Comparison of ENCODE assay signal across 23 cellular contexts in the genomic region with DNA sequence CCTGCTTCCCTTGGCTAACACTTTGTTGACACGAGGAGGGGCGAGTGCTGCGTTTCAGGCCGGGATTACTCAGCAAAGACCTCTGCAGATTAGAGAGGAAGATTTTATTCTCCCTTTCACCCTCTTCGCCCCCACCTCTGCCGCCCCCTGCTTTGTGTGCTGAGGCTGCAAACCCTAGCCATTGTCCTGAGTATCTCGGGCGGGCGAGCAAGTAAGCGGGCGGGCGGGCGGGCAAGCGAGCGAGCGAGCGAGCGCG. TPM values are rescaled to one million over a fixed set of nuclear protein-coding genes. Genes with fewer than 3 reads are reported as not detected.
DNase-seq lines count a peak whose midpoint lies in the region; ATAC-seq and TF ChIP-seq lines count a peak whose summit lies in the region.
"Had no signal": no experiment of that assay in that cellular context is flagged by ENCODE, and none has a peak within 500 bp of the region (broad histone marks: within the 10 kb centered on the region; RNA-seq: fewer than 3 reads in every experiment).

No MANE protein-coding gene starts in this region.

- H3K9ac ChIP-seq in iPS-20b (ENCODE audit: low read depth, low read length) = no peak overlapping the region

- intact Hi-C loops in ascending aorta (cut with DNase I) = no loop called here

- H3K9me3 Mint-ChIP-seq in HFFc6 = no peaks in the 10 kb centered on the region
- H3K9me3 Mint-ChIP-seq: activated CD8-positive, alpha-beta T cell treated with anti-CD3 and anti-CD28 coated beads for 36 hours; activated T-helper 1 cell treated with anti-CD3 and anti-CD28 coated beads, Interleukin-12 subunit alpha, Interleukin-12 subunit beta, Interleukin-2, Interleukin-4 antibody, amounts not matched to agents 30 ng/mL and 10 ng/mL and 1 ng/mL, durations not matched to agents 14 hours and 24 hours and 36 hours had no signal

- H3K27me3 ChIP-seq in ascending aorta (no peaks in the 10 kb centered on the region), iPS-20b (ENCODE audit: insufficient read depth, low read length) (peaks cover 100% of the 10 kb centered on the region)

- DNase-seq in HFFc6 (no peak), ascending aorta (ENCODE audit: low spot score in 2 of 2) (no peak), retinal pigment epithelial cell (ENCODE audit: low read depth) (no peak), cortex of kidney (lab: John Stamatoyannopoulos, UW) (no peak), SK-N-DZ (ENCODE audit: low spot score) (no peak)
- DNase-seq: activated CD8-positive, alpha-beta T cell treated with anti-CD3 and anti-CD28 coated beads for 36 hours; CD4-positive, CD25-positive, alpha-beta regulatory T cell; colonic mucosa; EL; esophagus squamous epithelium; hippocampal formation; NCI-H1105 treated with DMSO at 0.1 percent for 48 hours; stimulated activated naive CD8-positive, alpha-beta T cell treated with anti-CD3 and anti-CD28 coated beads, Interleukin-15, amount 100 ng/mL, for 72 hours had no signal

- no peaks in the 10 kb centered on the region for H3K9me3 ChIP-seq in ascending aorta
- H3K9me3 ChIP-seq in iPS-20b (ENCODE audit: insufficient read depth, low read depth, low read length) = no peaks in the 10 kb centered on the region
- H3K9me3 ChIP-seq: adrenal gland, colonic mucosa, esophagus squamous epithelium had no signal

- peaks cover 6% of the 10 kb centered on the region for H3K27me3 Mint-ChIP-seq in HFFc6 (ENCODE audit: insufficient read depth)

- peaks cover 59% of the 10 kb centered on the region for H3K4me1 Mint-ChIP-seq in HFFc6 (ENCODE audit: low read depth)
- H3K4me1 Mint-ChIP-seq: CD4-positive, CD25-positive, alpha-beta regulatory T cell had no signal

- H3K27ac ChIP-seq in ascending aorta = no peak overlapping the region
- H3K27ac ChIP-seq in iPS-20b (ENCODE audit: low read length) = no peak overlapping the region
- H3K27ac ChIP-seq: colonic mucosa, esophagus squamous epithelium, SK-N-MC had no signal

- peak overlapping the region; percentile 90; the same call in 1 of the 2 replicates for H3K27ac Mint-ChIP-seq in HFFc6
- H3K27ac Mint-ChIP-seq: activated CD8-positive, alpha-beta T cell treated with anti-CD3 and anti-CD28 coated beads for 36 hours; activated T-helper 1 cell treated with anti-CD3 and anti-CD28 coated beads, Interleukin-12 subunit alpha, Interleukin-12 subunit beta, Interleukin-2, Interleukin-4 antibody, amounts not matched to agents 30 ng/mL and 10 ng/mL and 1 ng/mL, durations not matched to agents 14 hours and 24 hours and 36 hours; CD4-positive, CD25-positive, alpha-beta regulatory T cell; stimulated activated naive CD8-positive, alpha-beta T cell treated with anti-CD3 and anti-CD28 coated beads, Interleukin-15, amount 100 ng/mL, for 72 hours had no signal

- H3K4me1 ChIP-seq in ascending aorta (peaks cover 0 to 6% of the 10 kb centered on the region in 2 donors), iPS-20b (ENCODE audit: insufficient read depth, low read length) (peaks cover 53% of the 10 kb centered on the region)
- H3K4me1 ChIP-seq: colonic mucosa had no signal

- H3K36me3 ChIP-seq in ascending aorta = no peaks in the 10 kb centered on the region
- no peaks in the 10 kb centered on the region for H3K36me3 ChIP-seq in iPS-20b (ENCODE audit: insufficient read depth, low read depth, low read length)
- H3K36me3 ChIP-seq: adrenal gland, colonic mucosa, esophagus squamous epithelium had no signal

- H3K36me3 Mint-ChIP-seq in HFFc6 (ENCODE audit: low read depth) = peaks cover 5% of the 10 kb centered on the region; the same call in 1 of the 2 replicates
- H3K36me3 Mint-ChIP-seq: CD4-positive, CD25-positive, alpha-beta regulatory T cell had no signal

- ATAC-seq in HG02623 (IDR thresholded peaks at IDR 0.05; ENCODE audit: unreplicated experiment) (no peak), HG03280 (IDR thresholded peaks at IDR 0.05; ENCODE audit: unreplicated experiment) (no peak)
- ATAC-seq: activated CD8-positive, alpha-beta T cell treated with anti-CD3 and anti-CD28 coated beads for 36 hours; GM12878; K562; stimulated activated naive CD8-positive, alpha-beta T cell treated with anti-CD3 and anti-CD28 coated beads, Interleukin-15, amount 100 ng/mL, for 72 hours had no signal

- TF ChIP-seq CTCF in HFFc6 (IDR thresholded peaks at IDR 0.05) (no peak), ascending aorta (IDR thresholded peaks at IDR 0.05) (no peak), retinal pigment epithelial cell (conservative IDR thresholded peaks at IDR 0.05; ENCODE audit: low read depth, low read length) (no peak)

- H3K4me3 ChIP-seq in ascending aorta (peak overlapping the region; percentile 27 to 45), iPS-20b (ENCODE audit: low read length) (peak overlapping the region; percentile 55), retinal pigment epithelial cell (ENCODE audit: low read length) (peak overlapping the region; percentile 14)
- H3K4me3 ChIP-seq: colonic mucosa, GM12878, K562, SK-N-MC had no signal

- peak overlapping the region; percentile 98; the same call in 1 of the 2 replicates for H3K4me3 Mint-ChIP-seq in HFFc6
- H3K4me3 Mint-ChIP-seq: activated CD8-positive, alpha-beta T cell treated with anti-CD3 and anti-CD28 coated beads for 36 hours; activated T-helper 1 cell treated with anti-CD3 and anti-CD28 coated beads, Interleukin-12 subunit alpha, Interleukin-12 subunit beta, Interleukin-2, Interleukin-4 antibody, amounts not matched to agents 30 ng/mL and 10 ng/mL and 1 ng/mL, durations not matched to agents 14 hours and 24 hours and 36 hours; CD4-positive, CD25-positive, alpha-beta regulatory T cell; stimulated activated naive CD8-positive, alpha-beta T cell treated with anti-CD3 and anti-CD28 coated beads, Interleukin-15, amount 100 ng/mL, for 72 hours had no signal

RNA-seq across cellular contexts. Expression of gene ISL1, which starts 6.0 kb away (rescaled TPM):
- 1 to 10 TPM in 2 of 6 experiments, under 1 TPM in 4; 0.48 to 4.1 (median 0.67) TPM for total RNA-seq in HFFc6 (2021; fragmentation: NEBNext Ultra II Directional; extraction: Animal tissue kit (Norgen Biotek cat#: 25700))
- not detected for total RNA-seq in ascending aorta
- polyA plus RNA-seq in SK-N-DZ (2014; cell fraction: cytosol; rRNA removed) = 98.5 and 119 TPM in 2 replicates
- polyA plus RNA-seq in SK-N-DZ (2014; cell fraction: nucleus; rRNA removed) = 106 and 141 TPM in 2 replicates
- total RNA-seq: activated CD8-positive, alpha-beta T cell treated with anti-CD3 and anti-CD28 coated beads for 36 hours; activated T-helper 1 cell treated with anti-CD3 and anti-CD28 coated beads, Interleukin-12 subunit alpha, Interleukin-12 subunit beta, Interleukin-2, Interleukin-4 antibody, amounts not matched to agents 30 ng/mL and 10 ng/mL and 1 ng/mL, durations not matched to agents 14 hours and 24 hours and 36 hours; CD4-positive, CD25-positive, alpha-beta regulatory T cell; GM12878; K562; liver; osteocyte had no signal
- polyA plus RNA-seq: CD4-positive, CD25-positive, alpha-beta regulatory T cell; K562; liver had no signal
